10 cellular contexts compared by ENCODE assay signal in the genomic region with DNA sequence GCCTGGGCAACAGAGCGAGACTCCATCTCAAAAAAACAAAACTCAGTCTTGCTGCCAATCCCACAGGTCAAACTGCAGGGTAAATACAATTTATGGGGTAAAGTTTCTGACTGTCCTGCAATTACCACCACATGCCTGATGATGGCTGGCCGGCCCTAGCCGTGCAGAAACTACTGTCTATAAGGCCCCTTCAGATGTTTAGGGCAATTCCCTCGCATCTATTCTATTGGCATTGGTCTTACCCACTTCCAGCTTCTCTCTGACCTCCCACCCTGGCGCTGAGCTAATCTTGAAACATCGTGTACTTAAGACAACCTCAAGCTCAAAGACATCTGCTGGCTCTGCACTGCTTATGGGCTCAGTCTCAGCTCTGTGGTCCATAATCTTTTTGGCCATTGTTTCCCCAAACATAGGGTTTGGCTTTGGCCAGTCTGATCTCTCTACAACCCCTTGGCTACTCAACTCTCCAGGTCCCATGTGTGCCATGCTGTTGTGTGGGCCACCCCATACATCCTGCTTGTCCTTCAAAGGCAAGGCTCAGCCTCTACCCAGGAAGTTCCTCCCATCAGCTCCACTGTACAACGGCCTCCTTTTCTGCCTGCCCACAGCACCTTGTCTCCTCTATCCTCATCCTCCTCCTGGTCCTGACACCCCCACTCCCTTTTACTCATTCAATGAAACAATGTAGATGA. TPM values are rescaled to one million over a fixed set of nuclear protein-coding genes. Genes with fewer than 3 reads are reported as not detected.
DNase-seq lines count a peak whose midpoint lies in the region; ATAC-seq and TF ChIP-seq lines count a peak whose summit lies in the region.
"Had no signal": no experiment of that assay in that cellular context is flagged by ENCODE, and none has a peak within 500 bp of the region (broad histone marks: within the 10 kb centered on the region; RNA-seq: fewer than 3 reads in every experiment).

No MANE protein-coding gene starts in this region.

- no peak overlapping the region for H3K9ac ChIP-seq in muscle layer of colon (ENCODE audit: low read length)

- H3K4me3 Mint-ChIP-seq in CD14-positive monocyte: no peak overlapping the region
- H3K4me3 Mint-ChIP-seq in activated naive CD8-positive, alpha-beta T cell treated with anti-CD3 and anti-CD28 coated beads for 36 hours: no peak overlapping the region

- intact Hi-C loops in CD14-positive monocyte (cut with micrococcal nuclease): no loop called here

- no peaks in the 10 kb centered on the region for H3K9me3 ChIP-seq in muscle layer of colon (ENCODE audit: low read length)

- ATAC-seq in foreskin keratinocyte: no peak

- H3K36me3 ChIP-seq in muscle layer of colon (ENCODE audit: insufficient read depth, low read length): peaks cover 8% of the 10 kb centered on the region

- peak overlapping the region in 4 of 7 donors; percentile 48 to 89 (median 60) for H3K27ac Mint-ChIP-seq in CD14-positive monocyte
- peak overlapping the region; percentile 38 for H3K27ac Mint-ChIP-seq in activated naive CD8-positive, alpha-beta T cell treated with anti-CD3 and anti-CD28 coated beads for 36 hours

- H3K9me3 Mint-ChIP-seq in CD14-positive monocyte: peaks cover 0 to 5% (median 0%) of the 10 kb centered on the region in 7 donors
- no peaks in the 10 kb centered on the region for H3K9me3 Mint-ChIP-seq in activated naive CD8-positive, alpha-beta T cell treated with anti-CD3 and anti-CD28 coated beads for 36 hours

- no peaks in the 10 kb centered on the region for H3K27me3 ChIP-seq in muscle layer of colon (ENCODE audit: control insufficient read depth in 1 of 2, insufficient read depth in 2 of 2, low read length in 2 of 2)
- no peaks in the 10 kb centered on the region for H3K27me3 ChIP-seq in foreskin keratinocyte

- H3K4me1 ChIP-seq in muscle layer of colon (ENCODE audit: insufficient read depth, low read length): peaks cover 72% of the 10 kb centered on the region
- peaks cover 31% of the 10 kb centered on the region for H3K4me1 ChIP-seq in foreskin keratinocyte

- peak overlapping the region; percentile 13 for H3K27ac ChIP-seq in muscle layer of colon (ENCODE audit: low read depth, low read length)
- H3K27ac ChIP-seq in foreskin keratinocyte: no peak overlapping the region

- peaks cover 86% of the 10 kb centered on the region for H3K4me1 Mint-ChIP-seq in CD14-positive monocyte
- peaks cover 70% of the 10 kb centered on the region for H3K4me1 Mint-ChIP-seq in activated naive CD8-positive, alpha-beta T cell treated with anti-CD3 and anti-CD28 coated beads for 36 hours

- no peak overlapping the region for H3K4me3 ChIP-seq in GM12875 (ENCODE audit: low read depth, low read length)
- no peak overlapping the region for H3K4me3 ChIP-seq in muscle layer of colon (ENCODE audit: low read depth in 1 of 2, low read length in 2 of 2)

- DNase-seq in CD14-positive monocyte (ENCODE audit: low spot score) (no peak), foreskin keratinocyte (no peak), KG1 (lab: John Stamatoyannopoulos, UW) (no peak), NCI-H510A treated with DMSO at 0.1 percent for 48 hours (lab: John Stamatoyannopoulos, UW) (no peak)
- DNase-seq in activated naive CD8-positive, alpha-beta T cell treated with anti-CD3 and anti-CD28 coated beads for 36 hours: no peak
- no peak for DNase-seq in activated CD4-positive, CD25-positive, alpha-beta regulatory T cell (lab: John Stamatoyannopoulos, UW)
- DNase-seq: NCI-H2227 treated with DMSO at 0.1 percent for 48 hours had no signal

- H3K36me3 Mint-ChIP-seq in CD14-positive monocyte: peaks cover 28 to 29% of the 10 kb centered on the region in 2 donors
- peaks cover 43% of the 10 kb centered on the region for H3K36me3 Mint-ChIP-seq in activated naive CD8-positive, alpha-beta T cell treated with anti-CD3 and anti-CD28 coated beads for 36 hours

- peaks cover 0 to 2% (median 0%) of the 10 kb centered on the region in 3 donors for H3K27me3 Mint-ChIP-seq in CD14-positive monocyte (ENCODE audit: low read depth in 3 of 3)
- no peaks in the 10 kb centered on the region for H3K27me3 Mint-ChIP-seq in activated naive CD8-positive, alpha-beta T cell treated with anti-CD3 and anti-CD28 coated beads for 36 hours

- TF ChIP-seq CTCF in CD14-positive monocyte (IDR thresholded peaks at IDR 0.05): no peak
- 0 out of 2 replicates have a peak, but pooled peaks have one; percentile 13 for TF ChIP-seq CTCF in GM12875 (IDR thresholded peaks at IDR 0.05; ENCODE audit: borderline replicate concordance, insufficient read depth, low read depth, low read length)
- no peak for TF ChIP-seq CTCF in foreskin keratinocyte (conservative IDR thresholded peaks at IDR 0.05)

RNA-seq across cellular contexts. Expression of a gene that starts 16.6 kb away (rescaled TPM):
- 1 to 10 TPM; 1.4 to 3.8 TPM for polyA plus RNA-seq in CD14-positive monocyte
- 10 to 100 TPM; 27.1 to 28.3 TPM for total RNA-seq in activated naive CD8-positive, alpha-beta T cell treated with anti-CD3 and anti-CD28 coated beads for 36 hours
- total RNA-seq in foreskin keratinocyte: 4.5 and 6.4 TPM in 2 replicates
- 4.8 and 7.1 TPM in 2 replicates for polyA plus RNA-seq in foreskin keratinocyte

RNA-seq across cellular contexts. Expression of a gene that starts 38.3 kb away (rescaled TPM):
- polyA plus RNA-seq in CD14-positive monocyte (not detected), foreskin keratinocyte (not detected in 2 replicates)
- under 1 TPM; 0.62 to 0.68 TPM for total RNA-seq in activated naive CD8-positive, alpha-beta T cell treated with anti-CD3 and anti-CD28 coated beads for 36 hours
- total RNA-seq in foreskin keratinocyte: not detected in 2 replicates
- total RNA-seq: temporal lobe had no signal
